ENCODE assay signal across 18 cellular contexts in genomic region chr1:163076981-163077761, GRCh38. TPM values are rescaled to one million over a fixed set of nuclear protein-coding genes. Genes with fewer than 3 reads are reported as not detected.
DNase-seq lines count a peak whose midpoint lies in the region; ATAC-seq, FAIRE-seq and TF ChIP-seq lines count a peak whose summit lies in the region.
"Had no signal": no experiment of that assay in that cellular context is flagged by ENCODE, and none has a peak within 500 bp of the region (broad histone marks: within the 10 kb centered on the region; RNA-seq: fewer than 3 reads in every experiment).

No MANE protein-coding gene starts in this region.

- H3K27ac ChIP-seq in esophagus muscularis mucosa (replicated peaks in 1 of 4): peak overlapping the region; percentile 24 to 46 (median 36)
- H3K27ac ChIP-seq in osteoblast (ENCODE audit: low read depth, low read length): no peak overlapping the region
- H3K27ac ChIP-seq: BLaER1 had no signal

- H3K27me3 ChIP-seq in esophagus muscularis mucosa (no peaks in the 10 kb centered on the region), osteoblast (ENCODE audit: insufficient read depth, low read length) (no peaks in the 10 kb centered on the region)
- H3K27me3 ChIP-seq: BLaER1 had no signal

- H3K36me3 ChIP-seq in esophagus muscularis mucosa (peaks cover 0 to 23% (median 3%) of the 10 kb centered on the region in 4 donors), osteoblast (ENCODE audit: insufficient read depth, low read length) (peaks cover 42% of the 10 kb centered on the region)
- H3K36me3 ChIP-seq: BLaER1 had no signal

- H3K9me3 Mint-ChIP-seq in osteocyte (ENCODE audit: unreplicated experiment): no peaks in the 10 kb centered on the region
- H3K9me3 Mint-ChIP-seq: GM23338 had no signal

- peaks cover 23% of the 10 kb centered on the region for H3K4me1 Mint-ChIP-seq in osteocyte (ENCODE audit: unreplicated experiment)
- H3K4me1 Mint-ChIP-seq: CD14-positive monocyte; CD4-positive, alpha-beta memory T cell; GM23338 had no signal

- intact Hi-C loops in esophagus muscularis mucosa (cut with DNase I): no loop called here

- peaks cover 48% of the 10 kb centered on the region for H3K36me3 Mint-ChIP-seq in osteocyte (ENCODE audit: unreplicated experiment)
- H3K36me3 Mint-ChIP-seq: CD14-positive monocyte; CD4-positive, alpha-beta memory T cell had no signal

- H3K4me3 ChIP-seq in astrocyte of the spinal cord (ENCODE audit: low read depth, low read length) (no peak overlapping the region), esophagus muscularis mucosa (no peak overlapping the region), osteoblast (ENCODE audit: insufficient read depth, low read length) (no peak overlapping the region)
- H3K4me3 ChIP-seq: BLaER1, GM23338 had no signal

- TF ChIP-seq CTCF in astrocyte of the spinal cord (IDR thresholded peaks at IDR 0.05; ENCODE audit: low read depth, low read length) (no peak), esophagus muscularis mucosa (IDR thresholded peaks at IDR 0.05) (no peak), osteocyte (IDR thresholded peaks at IDR 0.05) (no peak), osteoblast (IDR thresholded peaks at IDR 0.05; ENCODE audit: extremely low read depth, low read depth, low read length) (no peak)

- H3K79me2 ChIP-seq in osteoblast (ENCODE audit: insufficient read depth, low read length): peaks cover 14% of the 10 kb centered on the region

- H3K9me3 ChIP-seq in esophagus muscularis mucosa (no peaks in the 10 kb centered on the region), osteoblast (ENCODE audit: low read depth, low read length) (no peaks in the 10 kb centered on the region)
- H3K9me3 ChIP-seq: BLaER1 had no signal

- H3K4me2 ChIP-seq in osteoblast (ENCODE audit: insufficient read depth, low read length): no peak overlapping the region
- H3K4me2 ChIP-seq: BLaER1, GM23338 had no signal

- no peak for TF ChIP-seq POLR2A in esophagus muscularis mucosa (IDR thresholded peaks at IDR 0.05; ENCODE audit: low read depth)
- TF ChIP-seq POLR2A in GM12892 (IDR thresholded peaks at IDR 0.05; ENCODE audit: low read depth, low read length): no peak

- no peak for TF ChIP-seq EP300 in esophagus muscularis mucosa (IDR thresholded peaks at IDR 0.05)

- no peak for ATAC-seq in GM21526 (IDR thresholded peaks at IDR 0.05; ENCODE audit: low FRiP score, unreplicated experiment)
- ATAC-seq: GM23338, HepG2 had no signal

- no peak overlapping the region for H2AFZ ChIP-seq in osteoblast (ENCODE audit: low read length)
- H2AFZ ChIP-seq: GM23338 had no signal

- peak overlapping the region; percentile 23 for H3K27ac Mint-ChIP-seq in osteocyte (ENCODE audit: unreplicated experiment)
- H3K27ac Mint-ChIP-seq: CD14-positive monocyte; CD4-positive, alpha-beta memory T cell; GM23338 had no signal

- DNase-seq in SK-N-DZ (ENCODE audit: low spot score) (peak; percentile 49), astrocyte of the spinal cord (ENCODE audit: low read depth, low spot score) (peak; percentile 46), esophagus muscularis mucosa (ENCODE audit: extremely low spot score) (no peak), osteocyte (ENCODE audit: extremely low spot score, unreplicated experiment) (no peak), GM12892 (ENCODE audit: insufficient read length) (no peak), osteoblast (ENCODE audit: insufficient read length, low spot score, missing footprints) (no peak), NCI-H446 (lab: John Stamatoyannopoulos, UW) (no peak)
- DNase-seq: CD4-positive, alpha-beta memory T cell; DMS79 treated with DMSO at 0.1 percent for 48 hours; GF-D8; KG1 had no signal

- WGBS in esophagus muscularis mucosa: 90% methylated on average over 5 of the region's 5 CpGs

- peaks cover 0 to 28% (median 18%) of the 10 kb centered on the region in 4 donors for H3K4me1 ChIP-seq in esophagus muscularis mucosa
- H3K4me1 ChIP-seq in osteoblast (ENCODE audit: insufficient read depth, low read length): peaks cover 21% of the 10 kb centered on the region
- H3K4me1 ChIP-seq: BLaER1 had no signal

- in situ Hi-C loops in astrocyte of the spinal cord (cut with HindIII; ENCODE audit: low sequenced_read_pairs): no loop called here

- no peaks in the 10 kb centered on the region for H3K27me3 Mint-ChIP-seq in osteocyte (ENCODE audit: unreplicated experiment)

- no peak for FAIRE-seq in GM12892 (lab: Jason Lieb, UNC)
- FAIRE-seq: A204.1, H54, HepG2 had no signal

- H4K20me1 ChIP-seq in osteoblast (ENCODE audit: insufficient read depth, low read length): no peaks in the 10 kb centered on the region
- H4K20me1 ChIP-seq: BLaER1 had no signal

- H3K4me3 Mint-ChIP-seq in osteocyte (ENCODE audit: unreplicated experiment): no peak overlapping the region
- H3K4me3 Mint-ChIP-seq: CD14-positive monocyte; CD4-positive, alpha-beta memory T cell; GM23338 had no signal

RNA-seq across cellular contexts. Expression of gene RGS4, which starts 8.0 kb away (rescaled TPM):
- 411 and 504 TPM in 2 replicates for polyA plus RNA-seq in SK-N-DZ (2014; cell fraction: cytosol; rRNA removed)
- polyA plus RNA-seq in SK-N-DZ (2014; cell fraction: nucleus; rRNA removed): 138 and 224 TPM in 2 replicates
- total RNA-seq in esophagus muscularis mucosa: 10 to 100 TPM; 15.8 to 39.9 (median 24.0) TPM
- total RNA-seq in osteocyte: 99.0 and 121 TPM in 2 replicates
- not detected for polyA plus RNA-seq in GM12892 (2012; ENCODE audit: missing spikeins)
- 130 and 142 TPM in 2 replicates for total RNA-seq in osteoblast
- total RNA-seq: CD4-positive, alpha-beta memory T cell; HepG2 had no signal
- polyA plus RNA-seq: CD14-positive monocyte; CD4-positive, alpha-beta memory T cell; HepG2 had no signal

Comparison
In these comparisons a context has a peak if more than half of its experiments do, and no peak if none do; other contexts are left out.
1. DNase-seq: peak in SK-N-DZ (single experiment) and astrocyte of the spinal cord (single experiment); none in esophagus muscularis mucosa (single experiment), osteocyte (single experiment), GM12892 (single experiment), osteoblast (single experiment) and NCI-H446 (0 of 2).